In the genomic region with DNA sequence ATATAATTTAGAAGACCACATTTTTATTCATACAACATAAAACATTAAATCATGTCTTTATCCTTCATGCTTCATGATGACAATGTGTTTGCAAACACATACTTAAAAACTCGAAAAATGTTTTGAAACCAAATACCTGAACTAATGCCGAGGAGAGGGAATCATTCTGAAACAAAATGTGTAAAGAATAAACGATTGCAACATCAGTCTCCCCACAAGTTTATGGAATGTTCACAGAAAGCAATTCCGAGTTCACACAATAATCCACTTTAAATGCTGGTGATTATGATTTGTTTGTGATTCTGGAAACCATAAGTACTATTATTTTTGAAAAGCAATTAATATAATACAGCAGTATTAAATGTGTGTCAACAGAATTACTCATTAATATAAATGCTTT, we compare ENCODE assay signal across 24 cellular contexts.
"Had no signal": no experiment of that assay in that cellular context is flagged by ENCODE, and none has a peak within 500 bp of the region (broad histone marks: within the 10 kb centered on the region; RNA-seq: fewer than 3 reads in every experiment).

No MANE protein-coding gene starts in this region.

- H3K36me3 ChIP-seq: adrenal gland, colonic mucosa, esophagus squamous epithelium, neutrophil, pancreas, vagina had no signal

- FAIRE-seq: astrocyte, pancreas, small intestine had no signal

- H3K27ac ChIP-seq: adrenal gland, colonic mucosa, neutrophil, pancreas, psoas muscle, vagina had no signal

- DNase-seq: activated B cell treated with CpG ODN at 0.5 μM for 24 hours; activated CD4-positive, alpha-beta T cell treated with anti-CD3 and anti-CD28 coated beads for 36 hours; activated CD4-positive, alpha-beta T cell treated with anti-CD3 and anti-CD28 coated beads, Interleukin-2, amount 50 U/mL, for 4 hours; activated CD8-positive, alpha-beta memory T cell treated with anti-CD3 and anti-CD28 coated beads for 24 hours; activated CD8-positive, alpha-beta memory T cell treated with anti-CD3 and anti-CD28 coated beads, Interleukin-2, amount 50 U/mL, for 4 hours; activated T-cell treated with anti-CD3 and anti-CD28 coated beads, Interleukin-2, amount 50 U/mL, for 24 hours; adrenal gland; colonic mucosa; esophagus squamous epithelium; foreskin melanocyte; islet precursor cell; left cardiac atrium; pancreas; psoas muscle; right cardiac atrium; small intestine; stimulated activated CD4-positive, alpha-beta T cell treated with anti-CD3 and anti-CD28 coated beads, Interleukin-15, amount 100 ng/mL, for 24 hours; stimulated activated naive B cell treated with anti-CD40 and anti-IgM and Interleukin-4, amounts not matched to agents 10 μg/mL and 1 μg/mL and 100 μg/mL, for 72 hours; T-helper 17 cell had no signal

- H3K9me3 ChIP-seq: adrenal gland, colonic mucosa, esophagus squamous epithelium, neutrophil, pancreas, psoas muscle, vagina had no signal

- H3K27me3 ChIP-seq: adrenal gland, colonic mucosa, esophagus squamous epithelium, neutrophil, pancreas, vagina had no signal

- H3K4me1 ChIP-seq: adrenal gland, colonic mucosa, pancreas, psoas muscle, vagina had no signal

- ATAC-seq: activated CD4-positive, alpha-beta T cell treated with anti-CD3 and anti-CD28 coated beads for 36 hours; activated naive CD4-positive, alpha-beta T cell treated with anti-CD3 and anti-CD28 coated beads, Interleukin-2, amount 50 U/mL, for 72 hours; activated T-helper 17 cell treated with anti-CD3 and anti-CD28 coated beads, Interleukin-2, amount 50 U/mL, for 72 hours; left cardiac atrium; pancreas; psoas muscle; right cardiac atrium; stimulated activated naive B cell treated with anti-CD40 and anti-IgM and Interleukin-4, amounts not matched to agents 10 μg/mL and 1 μg/mL and 100 μg/mL, for 72 hours; T-helper 17 cell had no signal

- H3K4me3 ChIP-seq: adrenal gland, colonic mucosa, esophagus squamous epithelium, pancreas, psoas muscle, vagina had no signal
